24 cellular contexts compared by ENCODE assay signal in the genomic region with DNA sequence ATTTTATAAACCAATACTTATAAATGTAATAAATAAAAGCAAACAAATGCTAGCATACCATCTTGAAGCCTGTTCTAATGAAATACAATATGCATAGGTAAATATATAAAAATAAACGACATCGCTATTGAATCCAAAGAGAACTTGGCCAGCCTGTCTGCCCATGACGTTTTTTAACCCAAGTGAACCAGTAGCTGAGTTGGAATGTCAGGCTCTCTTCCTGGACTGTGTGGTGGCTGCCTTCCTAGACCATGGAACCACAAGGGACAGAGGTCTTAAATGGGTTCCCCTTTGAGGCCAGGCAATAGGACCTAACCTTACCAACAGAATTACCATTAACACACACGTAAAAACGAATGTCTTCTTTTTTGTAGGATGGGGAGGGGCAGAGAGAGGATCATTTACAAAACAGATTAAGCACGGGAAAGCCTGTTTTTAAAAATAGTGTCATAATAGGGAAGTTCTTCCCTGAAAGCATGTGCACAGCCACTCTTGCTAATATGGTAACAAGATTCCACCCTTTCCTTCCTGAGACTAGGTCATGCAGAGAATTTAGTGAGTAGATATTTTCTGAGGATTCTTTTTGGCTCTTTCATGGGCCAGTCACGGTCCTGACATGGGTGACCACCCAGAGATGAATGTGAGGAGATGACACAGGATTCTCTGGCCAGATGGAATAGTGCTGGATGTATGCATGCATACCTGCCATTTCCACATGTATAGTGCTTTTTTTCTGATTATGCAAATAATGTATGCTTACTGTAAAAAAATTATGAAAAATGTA.
A peak's percentile ranks its signal among the peaks of the same experiment; 100 is the strongest.
DNase-seq lines count a peak whose midpoint lies in the region; ATAC-seq, FAIRE-seq and TF ChIP-seq lines count a peak whose summit lies in the region.
"Had no signal": no experiment of that assay in that cellular context is flagged by ENCODE, and none has a peak within 500 bp of the region (broad histone marks: within the 10 kb centered on the region; RNA-seq: fewer than 3 reads in every experiment).

No MANE protein-coding gene starts in this region.

- no peaks in the 10 kb centered on the region for H3K79me2 ChIP-seq in neural progenitor cell (ENCODE audit: low read depth)
- H3K79me2 ChIP-seq: hepatocyte had no signal

- H3K4me2 ChIP-seq in neural progenitor cell = no peak overlapping the region
- H3K4me2 ChIP-seq: hepatocyte, smooth muscle cell had no signal

- H3K27ac ChIP-seq in C4-2B (peak overlapping the region; percentile 52; the same call in 1 of the 2 replicates), VCaP (peak overlapping the region; percentile 77), neural progenitor cell (no peak overlapping the region)
- H3K27ac ChIP-seq: hepatocyte had no signal

- H3K9me3 ChIP-seq in neural progenitor cell (ENCODE audit: low read depth) = no peaks in the 10 kb centered on the region

- H2AFZ ChIP-seq in neural progenitor cell (replicated peaks) = no peak overlapping the region
- H2AFZ ChIP-seq: hepatocyte had no signal

- TF ChIP-seq CTCF in C4-2B (conservative IDR thresholded peaks at IDR 0.05) (no peak), VCaP (conservative IDR thresholded peaks at IDR 0.05) (no peak), neural progenitor cell (IDR thresholded peaks at IDR 0.05) (no peak)

- H3K27me3 ChIP-seq in neural progenitor cell = no peaks in the 10 kb centered on the region
- H3K27me3 ChIP-seq: hepatocyte had no signal

- no peaks in the 10 kb centered on the region for H3K36me3 Mint-ChIP-seq in neural progenitor cell
- H3K36me3 Mint-ChIP-seq: brain; naive thymus-derived CD8-positive, alpha-beta T cell had no signal

- H3K9me3 Mint-ChIP-seq in neural progenitor cell = peaks cover 3% of the 10 kb centered on the region
- H3K9me3 Mint-ChIP-seq: activated T-helper 2 cell treated with anti-CD3 and anti-CD28 coated beads, Interferon-gamma antibody, Interleukin-2, Interleukin-4, amounts not matched to agents 10 μg/mL and 5 μg/mL and 100 μg/mL, durations not matched to agents 14 hours and 24 hours and 36 hours had no signal

- H3K4me3 Mint-ChIP-seq in neural progenitor cell = no peak overlapping the region
- H3K4me3 Mint-ChIP-seq: brain; IgD-negative memory B cell; memory B cell; naive thymus-derived CD8-positive, alpha-beta T cell had no signal

- no peak overlapping the region for H3K4me3 ChIP-seq in neural progenitor cell
- H3K4me3 ChIP-seq: coronary artery, hepatocyte, smooth muscle cell had no signal

- peaks cover 5% of the 10 kb centered on the region for H3K4me1 Mint-ChIP-seq in neural progenitor cell

- no peak for TF ChIP-seq POLR2A in GM12892 (IDR thresholded peaks at IDR 0.05; ENCODE audit: low read depth, low read length)

- no peak overlapping the region for H3K9ac ChIP-seq in neural progenitor cell

- no peaks in the 10 kb centered on the region for H3K27me3 Mint-ChIP-seq in neural progenitor cell (ENCODE audit: insufficient read depth, low read depth)

- H3F3A ChIP-seq in neural progenitor cell (ENCODE audit: low read depth) = no peaks in the 10 kb centered on the region

- DNase-seq in MV-4-11 (lab: John Stamatoyannopoulos, UW) = peak; percentile 80
- peak; percentile 6 for DNase-seq in pons (ENCODE audit: low spot score)
- no peak for DNase-seq in NCI-H2171 treated with DMSO at 0.1 percent for 48 hours (lab: John Stamatoyannopoulos, UW)
- DNase-seq in GM12892 (ENCODE audit: insufficient read length) = no peak
- no peak for DNase-seq in neural progenitor cell (ENCODE audit: low spot score)
- DNase-seq: DND-41; naive thymus-derived CD8-positive, alpha-beta T cell; NCI-H1092; NCI-H2029 treated with DMSO at 0.1 percent for 48 hours; NCI-H510A treated with DMSO at 0.1 percent for 48 hours; posterior cingulate gyrus; stimulated activated CD4-positive, alpha-beta T cell treated with anti-CD3 and anti-CD28 coated beads, Interleukin-4, amount 100 ng/mL, for 4 hours had no signal

- H3K36me3 ChIP-seq in neural progenitor cell = no peaks in the 10 kb centered on the region

- ATAC-seq in HG03520 (IDR thresholded peaks at IDR 0.05; ENCODE audit: unreplicated experiment) = no peak
- ATAC-seq: HCT116; naive thymus-derived CD8-positive, alpha-beta T cell had no signal

- H3K4me1 ChIP-seq in neural progenitor cell = no peaks in the 10 kb centered on the region

- no peaks in the 10 kb centered on the region for H4K20me1 ChIP-seq in neural progenitor cell (ENCODE audit: low read depth)

- no peak overlapping the region for H3K27ac Mint-ChIP-seq in neural progenitor cell
- H3K27ac Mint-ChIP-seq: activated T-helper 2 cell treated with anti-CD3 and anti-CD28 coated beads, Interferon-gamma antibody, Interleukin-2, Interleukin-4, amounts not matched to agents 10 μg/mL and 5 μg/mL and 100 μg/mL, durations not matched to agents 14 hours and 24 hours and 36 hours; brain; IgD-negative memory B cell; memory B cell had no signal

- no peak for FAIRE-seq in GM12892 (lab: Jason Lieb, UNC)
- FAIRE-seq: islet of Langerhans had no signal

Comparison
In these comparisons a context has a peak if more than half of its experiments do, and no peak if none do; other contexts are left out.
1. DNase-seq: peak in MV-4-11 (single experiment) and pons (single experiment); none in NCI-H2171 treated with DMSO at 0.1 percent for 48 hours (single experiment), GM12892 (single experiment) and neural progenitor cell (single experiment).